In genomic region chr9:104914458-104914857, GRCh38 we compare ENCODE assay signal across 1 cellular context.
TF ChIP-seq lines count a peak whose summit lies in the region.

No MANE protein-coding gene starts in this region.

TF ChIP-seq in liver, 16 proteins besides CTCF, POLR2A, EP300 and RAD21 (continued from another document):
- TF ChIP-seq, protein P1, sequence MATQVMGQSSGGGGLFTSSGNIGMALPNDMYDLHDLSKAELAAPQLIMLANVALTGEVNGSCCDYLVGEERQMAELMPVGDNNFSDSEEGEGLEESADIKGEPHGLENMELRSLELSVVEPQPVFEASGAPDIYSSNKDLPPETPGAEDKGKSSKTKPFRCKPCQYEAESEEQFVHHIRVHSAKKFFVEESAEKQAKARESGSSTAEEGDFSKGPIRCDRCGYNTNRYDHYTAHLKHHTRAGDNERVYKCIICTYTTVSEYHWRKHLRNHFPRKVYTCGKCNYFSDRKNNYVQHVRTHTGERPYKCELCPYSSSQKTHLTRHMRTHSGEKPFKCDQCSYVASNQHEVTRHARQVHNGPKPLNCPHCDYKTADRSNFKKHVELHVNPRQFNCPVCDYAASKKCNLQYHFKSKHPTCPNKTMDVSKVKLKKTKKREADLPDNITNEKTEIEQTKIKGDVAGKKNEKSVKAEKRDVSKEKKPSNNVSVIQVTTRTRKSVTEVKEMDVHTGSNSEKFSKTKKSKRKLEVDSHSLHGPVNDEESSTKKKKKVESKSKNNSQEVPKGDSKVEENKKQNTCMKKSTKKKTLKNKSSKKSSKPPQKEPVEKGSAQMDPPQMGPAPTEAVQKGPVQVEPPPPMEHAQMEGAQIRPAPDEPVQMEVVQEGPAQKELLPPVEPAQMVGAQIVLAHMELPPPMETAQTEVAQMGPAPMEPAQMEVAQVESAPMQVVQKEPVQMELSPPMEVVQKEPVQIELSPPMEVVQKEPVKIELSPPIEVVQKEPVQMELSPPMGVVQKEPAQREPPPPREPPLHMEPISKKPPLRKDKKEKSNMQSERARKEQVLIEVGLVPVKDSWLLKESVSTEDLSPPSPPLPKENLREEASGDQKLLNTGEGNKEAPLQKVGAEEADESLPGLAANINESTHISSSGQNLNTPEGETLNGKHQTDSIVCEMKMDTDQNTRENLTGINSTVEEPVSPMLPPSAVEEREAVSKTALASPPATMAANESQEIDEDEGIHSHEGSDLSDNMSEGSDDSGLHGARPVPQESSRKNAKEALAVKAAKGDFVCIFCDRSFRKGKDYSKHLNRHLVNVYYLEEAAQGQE (IDR thresholded peaks at IDR 0.05) = no peak
- TF ChIP-seq ZBTB33 (IDR thresholded peaks at IDR 0.05) = no peak
- TF ChIP-seq RXRA (IDR thresholded peaks at IDR 0.05) = no peak
- TF ChIP-seq, protein P2, sequence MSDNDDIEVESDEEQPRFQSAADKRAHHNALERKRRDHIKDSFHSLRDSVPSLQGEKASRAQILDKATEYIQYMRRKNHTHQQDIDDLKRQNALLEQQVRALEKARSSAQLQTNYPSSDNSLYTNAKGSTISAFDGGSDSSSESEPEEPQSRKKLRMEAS (IDR thresholded peaks at IDR 0.05) = no peak
- no peak for TF ChIP-seq SP1 (IDR thresholded peaks at IDR 0.05)
- TF ChIP-seq ATF3 (IDR thresholded peaks at IDR 0.05) = no peak
- no peak for TF ChIP-seq JUND (IDR thresholded peaks at IDR 0.05)
- TF ChIP-seq HNF4G (IDR thresholded peaks at IDR 0.05) = no peak
- no peak for TF ChIP-seq GABPA (IDR thresholded peaks at IDR 0.05 in 1 of 2, conservative IDR thresholded peaks at IDR 0.05 in 1 of 2)
